Comparison of ENCODE assay signal across 9 cellular contexts in genomic region chr18:76252880-76253279, GRCh38.
DNase-seq lines count a peak whose midpoint lies in the region; ATAC-seq and TF ChIP-seq lines count a peak whose summit lies in the region.
"Had no signal": no experiment of that assay in that cellular context is flagged by ENCODE, and none has a peak within 500 bp of the region (broad histone marks: within the 10 kb centered on the region; RNA-seq: fewer than 3 reads in every experiment).

No MANE protein-coding gene starts in this region.

- H3K36me3 ChIP-seq in fibroblast of lung (ENCODE audit: control insufficient read depth, insufficient read depth, low read length) (no peaks in the 10 kb centered on the region), aorta (ENCODE audit: control insufficient read depth in 1 of 2, insufficient read depth in 2 of 2, low read length in 1 of 2) (no peaks in the 10 kb centered on the region)

- H3K27ac Mint-ChIP-seq in activated T-helper 1 cell treated with anti-CD3 and anti-CD28 coated beads, Interleukin-12 subunit alpha, Interleukin-12 subunit beta, Interleukin-2, Interleukin-4 antibody, amounts not matched to agents 30 ng/mL and 10 ng/mL and 1 ng/mL, durations not matched to agents 14 hours and 24 hours and 36 hours = no peak overlapping the region
- H3K27ac Mint-ChIP-seq in naive thymus-derived CD8-positive, alpha-beta T cell = no peak overlapping the region

- WGBS in aorta, 2 donors = 34 to 36% methylated on average over 3 of the region's 3 CpGs

- no peak overlapping the region for H3K9ac ChIP-seq in fibroblast of lung (ENCODE audit: insufficient read depth, low read length)

- no peak overlapping the region for H3K4me3 ChIP-seq in GM12865 (ENCODE audit: low read depth, low read length)
- H3K4me3 ChIP-seq in fibroblast of lung (replicated peaks in 1 of 4; ENCODE audit: control extremely low read depth in 1 of 4, insufficient read depth in 1 of 4, low read depth in 3 of 4, low read length in 4 of 4) = no peak overlapping the region
- H3K4me3 ChIP-seq in aorta (ENCODE audit: low read length in 2 of 2) = no peak overlapping the region

- H3K4me1 Mint-ChIP-seq in activated T-helper 1 cell treated with anti-CD3 and anti-CD28 coated beads, Interleukin-12 subunit alpha, Interleukin-12 subunit beta, Interleukin-2, Interleukin-4 antibody, amounts not matched to agents 30 ng/mL and 10 ng/mL and 1 ng/mL, durations not matched to agents 14 hours and 24 hours and 36 hours (ENCODE audit: low read depth) = no peaks in the 10 kb centered on the region
- H3K4me1 Mint-ChIP-seq in naive thymus-derived CD8-positive, alpha-beta T cell = no peaks in the 10 kb centered on the region

- no peaks in the 10 kb centered on the region for H3K36me3 Mint-ChIP-seq in activated T-helper 1 cell treated with anti-CD3 and anti-CD28 coated beads, Interleukin-12 subunit alpha, Interleukin-12 subunit beta, Interleukin-2, Interleukin-4 antibody, amounts not matched to agents 30 ng/mL and 10 ng/mL and 1 ng/mL, durations not matched to agents 14 hours and 24 hours and 36 hours (ENCODE audit: low read depth)
- no peaks in the 10 kb centered on the region for H3K36me3 Mint-ChIP-seq in naive thymus-derived CD8-positive, alpha-beta T cell

- TF ChIP-seq CTCF in 22Rv1 (IDR thresholded peaks at IDR 0.05) (peak; percentile 24), GM12865 (IDR thresholded peaks at IDR 0.05; ENCODE audit: insufficient read depth, low read depth, low read length, missing control alignments) (peak; percentile 38), fibroblast of lung (conservative IDR thresholded peaks at IDR 0.05 in 1 of 2, IDR thresholded peaks at IDR 0.05 in 1 of 2; ENCODE audit: low read depth in 1 of 2, low read length in 2 of 2) (peak; percentile 15 to 65)

- H3K4me1 ChIP-seq in fibroblast of lung (ENCODE audit: control insufficient read depth, extremely low read depth, insufficient read depth, low read length) (no peaks in the 10 kb centered on the region), aorta (ENCODE audit: control insufficient read depth in 1 of 2, insufficient read depth in 2 of 2, low read length in 2 of 2) (no peaks in the 10 kb centered on the region)

- H3K27ac ChIP-seq in 22Rv1 (no peak overlapping the region), fibroblast of lung (ENCODE audit: insufficient read depth, low read length) (no peak overlapping the region), aorta (ENCODE audit: low read depth in 1 of 2, low read length in 2 of 2) (no peak overlapping the region)

- no peak overlapping the region for H2AFZ ChIP-seq in fibroblast of lung (ENCODE audit: low read length)

- no peak for ATAC-seq in aorta (ENCODE audit: low FRiP score)
- no peak for ATAC-seq in naive thymus-derived CD8-positive, alpha-beta T cell

- H3K9me3 ChIP-seq in fibroblast of lung (ENCODE audit: control insufficient read depth, insufficient read depth, low read depth, low read length) (no peaks in the 10 kb centered on the region), aorta (ENCODE audit: control insufficient read depth, low read length) (peaks cover 2% of the 10 kb centered on the region)

- H3K27me3 ChIP-seq in fibroblast of lung (ENCODE audit: control insufficient read depth, insufficient read depth, low read length) (peaks cover 2% of the 10 kb centered on the region), aorta (ENCODE audit: control insufficient read depth in 1 of 2, insufficient read depth in 2 of 2, low read length in 1 of 2) (no peaks in the 10 kb centered on the region)

- peak; percentile 25 for DNase-seq in GM12865 (ENCODE audit: low read depth)
- peak; percentile 70 for DNase-seq in NCI-H748 treated with DMSO at 0.1 percent for 48 hours (lab: John Stamatoyannopoulos, UW)
- DNase-seq in fibroblast of lung (ENCODE audit: low read depth in 2 of 2) = peak in 1 of 2 donors; percentile 29
- no peak for DNase-seq in NCI-H2171 treated with DMSO at 0.1 percent for 48 hours (lab: John Stamatoyannopoulos, UW)
- DNase-seq in activated T-helper 1 cell treated with anti-CD3 and anti-CD28 coated beads, Interleukin-12 subunit alpha, Interleukin-12 subunit beta, Interleukin-2, Interleukin-4 antibody, amounts not matched to agents 30 ng/mL and 10 ng/mL and 1 ng/mL, durations not matched to agents 14 hours and 24 hours and 36 hours (ENCODE audit: low spot score) = no peak
- no peak for DNase-seq in aorta
- DNase-seq in naive thymus-derived CD8-positive, alpha-beta T cell = no peak
- DNase-seq: KG1 had no signal

- H3K27me3 Mint-ChIP-seq in activated T-helper 1 cell treated with anti-CD3 and anti-CD28 coated beads, Interleukin-12 subunit alpha, Interleukin-12 subunit beta, Interleukin-2, Interleukin-4 antibody, amounts not matched to agents 30 ng/mL and 10 ng/mL and 1 ng/mL, durations not matched to agents 14 hours and 24 hours and 36 hours (ENCODE audit: insufficient read depth) = no peaks in the 10 kb centered on the region
- peaks cover 4 to 11% (median 7%) of the 10 kb centered on the region in 5 donors for H3K27me3 Mint-ChIP-seq in naive thymus-derived CD8-positive, alpha-beta T cell

- no peaks in the 10 kb centered on the region for H3K79me2 ChIP-seq in fibroblast of lung (ENCODE audit: control insufficient read depth, insufficient read depth, low read length)

- intact Hi-C loops in activated T-helper 1 cell treated with anti-CD3 and anti-CD28 coated beads, Interleukin-12 subunit alpha, Interleukin-12 subunit beta, Interleukin-2, Interleukin-4 antibody, amounts not matched to agents 30 ng/mL and 10 ng/mL and 1 ng/mL, durations not matched to agents 14 hours and 24 hours and 36 hours (cut with micrococcal nuclease) = no loop called here
- intact Hi-C loops in aorta (cut with DNase I) = no loop called here

- POLR2A ChIA-PET in naive thymus-derived CD8-positive, alpha-beta T cell (lab: Charles Lee) = no interaction called here

- H3K4me3 Mint-ChIP-seq in activated T-helper 1 cell treated with anti-CD3 and anti-CD28 coated beads, Interleukin-12 subunit alpha, Interleukin-12 subunit beta, Interleukin-2, Interleukin-4 antibody, amounts not matched to agents 30 ng/mL and 10 ng/mL and 1 ng/mL, durations not matched to agents 14 hours and 24 hours and 36 hours = no peak overlapping the region
- no peak overlapping the region for H3K4me3 Mint-ChIP-seq in naive thymus-derived CD8-positive, alpha-beta T cell

- no peaks in the 10 kb centered on the region for H4K20me1 ChIP-seq in fibroblast of lung (ENCODE audit: control insufficient read depth, extremely low read depth, insufficient read depth, low read length)

- no peak overlapping the region for H3K4me2 ChIP-seq in fibroblast of lung (ENCODE audit: extremely low read depth, insufficient read depth, low read length)

- H3K9me3 Mint-ChIP-seq in activated T-helper 1 cell treated with anti-CD3 and anti-CD28 coated beads, Interleukin-12 subunit alpha, Interleukin-12 subunit beta, Interleukin-2, Interleukin-4 antibody, amounts not matched to agents 30 ng/mL and 10 ng/mL and 1 ng/mL, durations not matched to agents 14 hours and 24 hours and 36 hours = no peaks in the 10 kb centered on the region
- H3K9me3 Mint-ChIP-seq in naive thymus-derived CD8-positive, alpha-beta T cell = no peaks in the 10 kb centered on the region

Comparison
In these comparisons a context has a peak if more than half of its experiments do, and no peak if none do; other contexts are left out.
1. DNase-seq: peak in GM12865 (single experiment) and NCI-H748 treated with DMSO at 0.1 percent for 48 hours (single experiment); none in NCI-H2171 treated with DMSO at 0.1 percent for 48 hours (single experiment), activated T-helper 1 cell treated with anti-CD3 and anti-CD28 coated beads, Interleukin-12 subunit alpha, Interleukin-12 subunit beta, Interleukin-2, Interleukin-4 antibody, amounts not matched to agents 30 ng/mL and 10 ng/mL and 1 ng/mL, durations not matched to agents 14 hours and 24 hours and 36 hours (single experiment), aorta (0 of 2) and naive thymus-derived CD8-positive, alpha-beta T cell (0 of 10).
2. Peak in every context shown above with its lines, with median percentiles within 50 percentile points of each other: CTCF ChIP-seq.